10 cellular contexts compared by ENCODE assay signal in genomic region chr3:13332158-13332557, GRCh38.
DNase-seq lines count a peak whose midpoint lies in the region; ATAC-seq, FAIRE-seq and TF ChIP-seq lines count a peak whose summit lies in the region.
"Had no signal": no experiment of that assay in that cellular context is flagged by ENCODE, and none has a peak within 500 bp of the region (broad histone marks: within the 10 kb centered on the region; RNA-seq: fewer than 3 reads in every experiment).

No MANE protein-coding gene starts in this region.

- FAIRE-seq in GM18507 (lab: Jason Lieb, UNC) = peak; percentile 99

- H3K4me3 ChIP-seq in epithelial cell of esophagus (ENCODE audit: low read length) = no peak overlapping the region
- H3K4me3 ChIP-seq: skin epidermis had no signal

- DNase-seq in GM18507 (ENCODE audit: extremely low spot score, insufficient read length, low read depth) = peak; percentile 60
- peak; percentile 9 for DNase-seq in HT1080 (ENCODE audit: low read depth)
- DNase-seq in epithelial cell of esophagus (ENCODE audit: low read depth) = peak; percentile 69
- DNase-seq in cardiac septum (ENCODE audit: low spot score) = no peak
- DNase-seq in activated T-cell treated with anti-CD3 and anti-CD28 coated beads for 4 hours = no peak
- DNase-seq in CD1c-positive myeloid dendritic cell (ENCODE audit: extremely low spot score) = no peak
- no peak for DNase-seq in glomerular visceral epithelial cell (ENCODE audit: extremely low spot score)
- DNase-seq: IMR-90 had no signal

- no peak for TF ChIP-seq CTCF in epithelial cell of esophagus (IDR thresholded peaks at IDR 0.05; ENCODE audit: insufficient read depth, low read depth, low read length, missing control alignments)

- intact Hi-C loops in cardiac septum (cut with DNase I) = no loop called here

- peak; percentile 95 for ATAC-seq in GM21528 (IDR thresholded peaks at IDR 0.05; ENCODE audit: low FRiP score, unreplicated experiment)

Comparison
In these comparisons a context has a peak if more than half of its experiments do, and no peak if none do; other contexts are left out.
1. DNase-seq: peak in GM18507 (single experiment), HT1080 (single experiment) and epithelial cell of esophagus (single experiment); none in cardiac septum (single experiment), activated T-cell treated with anti-CD3 and anti-CD28 coated beads for 4 hours (single experiment), CD1c-positive myeloid dendritic cell (single experiment) and glomerular visceral epithelial cell (single experiment).